1 cellular context compared by ENCODE assay signal in genomic region chr17:76051071-76051467, GRCh38.
TF ChIP-seq lines count a peak whose summit lies in the region.

No MANE protein-coding gene starts in this region.

TF ChIP-seq in HCT116, 20 proteins besides CTCF, POLR2A, EP300 and RAD21 (continued from another document):
- TF ChIP-seq ZBTB33 (IDR thresholded peaks at IDR 0.05; ENCODE audit: extremely low read depth, insufficient replicate concordance, low read length) (no peak), ELF1 (IDR thresholded peaks at IDR 0.05; ENCODE audit: borderline replicate concordance, low read depth) (no peak)
